In the genomic region with DNA sequence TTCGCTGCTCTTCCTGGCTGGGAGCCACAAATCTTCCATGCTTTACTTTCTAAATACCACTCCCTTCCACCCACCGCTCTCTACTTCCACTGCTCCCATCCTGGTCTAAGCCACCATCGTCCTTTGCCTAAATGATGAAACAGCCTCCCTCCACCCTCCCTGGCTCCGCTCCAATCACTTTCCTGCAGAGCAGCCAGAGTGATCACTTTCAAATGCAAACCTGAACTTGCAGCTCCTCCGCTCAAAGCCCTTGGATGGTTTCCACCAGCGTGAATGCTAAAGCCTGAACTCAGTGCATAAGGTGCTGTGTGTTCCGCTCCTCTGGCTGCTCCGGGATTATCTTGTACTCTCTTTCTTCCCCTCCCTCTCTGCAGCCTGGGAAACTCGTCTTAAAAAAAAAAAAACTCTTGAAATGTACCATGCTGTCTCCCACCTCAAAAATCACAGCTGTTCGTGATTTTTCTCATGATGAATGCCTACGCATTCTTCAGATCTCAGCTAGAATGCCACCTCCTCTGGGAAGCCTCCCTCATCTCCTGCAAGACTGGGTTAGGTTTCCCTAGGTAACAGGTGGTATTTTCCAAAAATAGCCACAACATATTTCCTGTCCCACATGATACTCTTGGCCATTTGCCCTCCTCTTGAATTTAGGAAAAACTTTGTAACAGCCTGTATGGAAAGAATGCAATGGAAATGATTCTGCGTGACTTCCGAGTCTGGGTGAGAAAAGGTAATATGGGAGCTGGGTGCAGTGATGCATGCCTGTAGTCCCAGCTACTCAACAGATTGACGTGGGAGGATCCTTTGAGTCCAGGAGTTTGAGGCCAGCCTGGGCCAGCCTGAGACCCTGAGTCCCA, we compare ENCODE assay signal across 8 cellular contexts. TPM values are rescaled to one million over a fixed set of nuclear protein-coding genes. Genes with fewer than 3 reads are reported as not detected.
DNase-seq lines count a peak whose midpoint lies in the region; ATAC-seq and TF ChIP-seq lines count a peak whose summit lies in the region.

No MANE protein-coding gene starts in this region.

- H3K27me3 Mint-ChIP-seq in MCF 10A (ENCODE audit: insufficient read depth, unreplicated experiment), result no peaks in the 10 kb centered on the region
- H3K27me3 Mint-ChIP-seq in stimulated activated naive B cell treated with anti-CD40 and anti-IgM and Interleukin-4, amounts not matched to agents 10 μg/mL and 1 μg/mL and 100 μg/mL, for 72 hours, result peaks cover 22 to 31% of the 10 kb centered on the region in 2 donors

- no peaks in the 10 kb centered on the region for H3K27me3 ChIP-seq in kidney epithelial cell (ENCODE audit: control insufficient read depth, insufficient read depth, low read length)

- POLR2A ChIA-PET in MCF 10A (lab: Yijun Ruan, JAX), result interaction anchor here (0.6 to 1.4 kb wide), 5 partner anchors 26 to 640 kb away, joined by 3 to 5 read pairs (median 4); no protein-coding TSS in a partner anchor

- H3K36me3 ChIP-seq in kidney epithelial cell (ENCODE audit: control insufficient read depth, insufficient read depth, low read length), result no peaks in the 10 kb centered on the region

- peak overlapping the region; percentile 70 for H3K4me3 Mint-ChIP-seq in MCF 10A (ENCODE audit: unreplicated experiment)
- H3K4me3 Mint-ChIP-seq in stimulated activated naive B cell treated with anti-CD40 and anti-IgM and Interleukin-4, amounts not matched to agents 10 μg/mL and 1 μg/mL and 100 μg/mL, for 72 hours, result peak overlapping the region; percentile 45 to 55

- intact Hi-C loops in MCF 10A (cut with micrococcal nuclease), result loop anchor here (5.0 kb wide), 2 partner anchors 72 to 253 kb away; partner anchors contain the start of gene SLC35E1

- in situ Hi-C loops in Caki2 (cut with HindIII; ENCODE audit: low pct_unique_long_range_greater_than_20kb, low sequenced_read_pairs), result no loop called here

- TF ChIP-seq CTCF in MCF 10A (IDR thresholded peaks at IDR 0.05; ENCODE audit: unreplicated experiment) (no peak), kidney epithelial cell (IDR thresholded peaks at IDR 0.05; ENCODE audit: insufficient read depth, low read length, poor library complexity, severe bottlenecking) (no peak)

- no peak for ATAC-seq in stimulated activated naive B cell treated with anti-CD40 and anti-IgM and Interleukin-4, amounts not matched to agents 10 μg/mL and 1 μg/mL and 100 μg/mL, for 72 hours (replicated peaks)
- ATAC-seq in GM18519 (IDR thresholded peaks at IDR 0.05; ENCODE audit: low FRiP score, unreplicated experiment), result no peak
- no peak for ATAC-seq in GM18502 (IDR thresholded peaks at IDR 0.05; ENCODE audit: poor library complexity, unreplicated experiment)

- peak overlapping the region; percentile 20 for H3K4me3 ChIP-seq in kidney epithelial cell (ENCODE audit: low read depth, low read length)

- peaks cover 11% of the 10 kb centered on the region for H3K36me3 Mint-ChIP-seq in MCF 10A (ENCODE audit: insufficient read depth, unreplicated experiment)
- peaks cover 0 to 1% of the 10 kb centered on the region in 2 donors for H3K36me3 Mint-ChIP-seq in stimulated activated naive B cell treated with anti-CD40 and anti-IgM and Interleukin-4, amounts not matched to agents 10 μg/mL and 1 μg/mL and 100 μg/mL, for 72 hours

- peak overlapping the region; percentile 68 for H3K27ac Mint-ChIP-seq in MCF 10A (ENCODE audit: low read depth, unreplicated experiment)
- H3K27ac Mint-ChIP-seq in stimulated activated naive B cell treated with anti-CD40 and anti-IgM and Interleukin-4, amounts not matched to agents 10 μg/mL and 1 μg/mL and 100 μg/mL, for 72 hours, result peak overlapping the region; percentile 15

- H3K4me1 Mint-ChIP-seq in MCF 10A (ENCODE audit: insufficient read depth, unreplicated experiment), result peaks cover 28% of the 10 kb centered on the region
- H3K4me1 Mint-ChIP-seq in stimulated activated naive B cell treated with anti-CD40 and anti-IgM and Interleukin-4, amounts not matched to agents 10 μg/mL and 1 μg/mL and 100 μg/mL, for 72 hours, result peaks cover 11 to 17% of the 10 kb centered on the region in 2 donors

- H3K9me3 Mint-ChIP-seq in MCF 10A (ENCODE audit: unreplicated experiment), result no peaks in the 10 kb centered on the region
- no peaks in the 10 kb centered on the region for H3K9me3 Mint-ChIP-seq in stimulated activated naive B cell treated with anti-CD40 and anti-IgM and Interleukin-4, amounts not matched to agents 10 μg/mL and 1 μg/mL and 100 μg/mL, for 72 hours

- CTCF ChIA-PET in MCF 10A (lab: Yijun Ruan, JAX), result interaction anchor here (0.5 to 1.1 kb wide), 4 partner anchors 44 to 227 kb away, joined by 3 to 4 read pairs (median 3); no protein-coding TSS in a partner anchor

- DNase-seq in Caki2 (ENCODE audit: low read depth), result peak; percentile 76
- peak; percentile 14 for DNase-seq in NCI-H146 treated with DMSO at 0.1 percent for 48 hours (lab: John Stamatoyannopoulos, UW; ENCODE audit: unreplicated experiment)
- peak; percentile 80 for DNase-seq in MCF 10A (ENCODE audit: unreplicated experiment)
- peak; percentile 65 for DNase-seq in kidney epithelial cell (ENCODE audit: low read depth)
- DNase-seq in stimulated activated naive B cell treated with anti-CD40 and anti-IgM and Interleukin-4, amounts not matched to agents 10 μg/mL and 1 μg/mL and 100 μg/mL, for 72 hours, result no peak
- no peak for DNase-seq in GF-D8 (lab: John Stamatoyannopoulos, UW)

- no TSS peak for BruUV-seq in MCF 10A (replicated peaks; lab: Mats Ljungman, UMichigan)

RNA-seq across cellular contexts. Expression of gene SIN3B, which starts 3.7 kb away (rescaled TPM):
- total RNA-seq in Caki2 (2014; rRNA removed; shearing (Covaris generic); ENCODE audit: low replicate concordance), result 13.3 and 21.9 TPM in 2 replicates
- total RNA-seq in MCF 10A (2022) (56.0 and 66.6 TPM in 2 replicates), kidney epithelial cell (36.6 and 43.5 TPM in 2 replicates)

Comparison
In these comparisons a context has a peak if more than half of its experiments do, and no peak if none do; other contexts are left out.
1. DNase-seq: peak in Caki2 (single experiment), NCI-H146 treated with DMSO at 0.1 percent for 48 hours (single experiment), MCF 10A (single experiment) and kidney epithelial cell (single experiment); none in stimulated activated naive B cell treated with anti-CD40 and anti-IgM and Interleukin-4, amounts not matched to agents 10 μg/mL and 1 μg/mL and 100 μg/mL, for 72 hours (single experiment) and GF-D8 (single experiment).